28 cellular contexts compared by ENCODE assay signal in genomic region chr6:42301986-42302385, GRCh38.
"Had no signal": no experiment of that assay in that cellular context is flagged by ENCODE, and none has a peak within 500 bp of the region (broad histone marks: within the 10 kb centered on the region; RNA-seq: fewer than 3 reads in every experiment).

No MANE protein-coding gene starts in this region.

- DNase-seq: dorsolateral prefrontal cortex; effector CD4-positive, alpha-beta T cell; foreskin keratinocyte; glutamatergic neuron; heart right ventricle; hippocampal formation; left cardiac atrium; left lung; mesenchymal stem cell; mucosa of descending colon; naive B cell; right lobe of liver; small intestine; stimulated activated CD4-positive, alpha-beta T cell treated with anti-CD3 and anti-CD28 coated beads, Interleukin-15, amount 100 ng/mL, for 24 hours; stimulated activated CD4-positive, alpha-beta T cell treated with anti-CD3 and anti-CD28 coated beads, Interleukin-2, amount 100 ng/mL, for 48 hours; stimulated activated naive B cell treated with anti-CD40 and anti-IgM and Interleukin-4, amounts not matched to agents 10 μg/mL and 1 μg/mL and 100 μg/mL, for 72 hours; upper lobe of right lung; uterus had no signal

- H3K27me3 Mint-ChIP-seq: natural killer cell treated with Interleukin-12 subunit alpha and Interleukin-12 subunit beta and Interleukin-15 and Interleukin-18, amount 100 ng/mL, for 72 hours; stimulated activated naive B cell treated with anti-CD40 and anti-IgM and Interleukin-4, amounts not matched to agents 10 μg/mL and 1 μg/mL and 100 μg/mL, for 72 hours; stimulated activated naive CD8-positive, alpha-beta T cell treated with anti-CD3 and anti-CD28 coated beads, Interleukin-15, Interleukin-2, amounts not matched to agents 100 ng/mL and 50 ng/mL, for 24 hours had no signal

- H3K4me3 ChIP-seq: dorsolateral prefrontal cortex, esophagus muscularis mucosa, heart right ventricle, left lung, mucosa of descending colon, right lobe of liver, thoracic aorta, tibial nerve, upper lobe of right lung, uterus had no signal

- H3K27me3 ChIP-seq: dorsolateral prefrontal cortex, esophagus muscularis mucosa, foreskin keratinocyte, heart right ventricle, left lung, neutrophil, right lobe of liver, tibial nerve, upper lobe of right lung, uterus had no signal

- H3K36me3 ChIP-seq: left lung, right lobe of liver, thoracic aorta, upper lobe of right lung, uterus had no signal

- H3K27ac Mint-ChIP-seq: mesothelial cell of epicardium; naive B cell; progenitor cell of endocrine pancreas; stimulated activated naive B cell treated with anti-CD40 and anti-IgM and Interleukin-4, amounts not matched to agents 10 μg/mL and 1 μg/mL and 100 μg/mL, for 72 hours; stimulated activated naive CD8-positive, alpha-beta T cell treated with anti-CD3 and anti-CD28 coated beads, Interleukin-15, Interleukin-2, amounts not matched to agents 100 ng/mL and 50 ng/mL, for 24 hours had no signal

- H3K9me3 Mint-ChIP-seq: mesothelial cell of epicardium; naive B cell; natural killer cell treated with Interleukin-12 subunit alpha and Interleukin-12 subunit beta and Interleukin-15 and Interleukin-18, amount 100 ng/mL, for 72 hours; neural crest cell; stimulated activated naive B cell treated with anti-CD40 and anti-IgM and Interleukin-4, amounts not matched to agents 10 μg/mL and 1 μg/mL and 100 μg/mL, for 72 hours; stimulated activated naive CD8-positive, alpha-beta T cell treated with anti-CD3 and anti-CD28 coated beads, Interleukin-15, Interleukin-2, amounts not matched to agents 100 ng/mL and 50 ng/mL, for 24 hours had no signal

- H3K27ac ChIP-seq: dorsolateral prefrontal cortex, esophagus muscularis mucosa, foreskin keratinocyte, heart right ventricle, left lung, neutrophil, parathyroid adenoma, right lobe of liver, thoracic aorta, tibial nerve, upper lobe of right lung, uterus had no signal

- H3K9me3 ChIP-seq: esophagus muscularis mucosa, heart right ventricle, left lung, mucosa of descending colon, neutrophil, right lobe of liver, thoracic aorta, tibial nerve, upper lobe of right lung, uterus had no signal

- ATAC-seq: foreskin keratinocyte; heart right ventricle; left lung; mucosa of descending colon; natural killer cell treated with Interleukin-12 subunit alpha and Interleukin-12 subunit beta and Interleukin-15 and Interleukin-18, amount 100 ng/mL, for 72 hours; right lobe of liver; stimulated activated naive B cell treated with anti-CD40 and anti-IgM and Interleukin-4, amounts not matched to agents 10 μg/mL and 1 μg/mL and 100 μg/mL, for 72 hours; upper lobe of right lung had no signal

- H3K4me1 Mint-ChIP-seq: naive B cell; stimulated activated naive B cell treated with anti-CD40 and anti-IgM and Interleukin-4, amounts not matched to agents 10 μg/mL and 1 μg/mL and 100 μg/mL, for 72 hours had no signal

- H3K36me3 Mint-ChIP-seq: naive B cell had no signal

- H3K4me3 Mint-ChIP-seq: mesothelial cell of epicardium; naive B cell; natural killer cell treated with Interleukin-12 subunit alpha and Interleukin-12 subunit beta and Interleukin-15 and Interleukin-18, amount 100 ng/mL, for 72 hours; neural crest cell; stimulated activated naive B cell treated with anti-CD40 and anti-IgM and Interleukin-4, amounts not matched to agents 10 μg/mL and 1 μg/mL and 100 μg/mL, for 72 hours; stimulated activated naive CD8-positive, alpha-beta T cell treated with anti-CD3 and anti-CD28 coated beads, Interleukin-15, Interleukin-2, amounts not matched to agents 100 ng/mL and 50 ng/mL, for 24 hours had no signal

- H3K4me1 ChIP-seq: right lobe of liver, upper lobe of right lung, uterus had no signal

- H3K9ac ChIP-seq: parathyroid adenoma had no signal
